Comparison of ENCODE assay signal across 18 cellular contexts in the genomic region with DNA sequence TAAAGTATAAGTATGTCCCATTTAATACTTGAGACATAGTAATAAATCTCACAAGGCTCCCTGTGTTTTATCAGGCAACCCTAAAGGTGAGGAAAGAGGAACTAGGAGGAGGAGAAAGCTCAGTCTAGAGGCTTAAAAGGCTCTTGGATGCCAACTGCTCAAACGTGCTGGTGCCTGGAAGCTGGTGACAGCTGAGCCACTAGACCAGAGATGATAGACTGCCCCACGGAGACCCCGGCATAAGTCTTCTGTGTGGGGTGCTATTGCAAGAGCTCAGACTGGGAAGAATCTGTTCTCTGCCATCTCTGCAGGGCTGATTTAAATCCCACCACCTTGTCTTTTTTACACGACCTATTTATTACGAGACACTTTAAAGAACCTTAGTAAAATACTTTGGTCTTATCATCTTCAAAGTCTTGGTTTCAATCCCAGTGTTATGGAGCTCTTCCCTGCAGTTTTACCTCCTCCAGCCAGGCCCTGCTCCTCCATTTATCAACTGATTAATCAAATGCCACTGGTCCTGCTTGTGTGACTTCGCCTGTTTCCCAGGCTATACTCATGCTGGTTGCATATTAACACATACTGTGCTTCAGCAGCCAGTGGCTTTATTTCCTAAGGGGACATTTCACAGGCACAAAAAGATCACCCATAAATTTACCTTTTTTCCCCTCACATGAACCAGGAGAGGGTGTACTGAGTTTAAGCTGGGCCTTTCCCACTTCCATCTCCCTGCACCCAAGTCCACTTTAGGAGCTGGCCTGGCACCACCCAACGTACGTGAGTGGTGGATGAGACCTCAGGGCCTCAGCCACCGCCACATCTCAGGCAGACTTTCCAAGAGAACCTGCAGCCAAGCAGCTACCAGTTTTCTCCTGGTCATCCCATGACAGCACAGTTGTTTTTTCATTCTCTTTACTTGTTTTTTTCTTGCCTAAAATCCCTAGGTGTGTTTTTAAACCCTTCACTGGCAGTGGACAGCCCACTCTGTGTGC. TPM values are rescaled to one million over a fixed set of nuclear protein-coding genes. Genes with fewer than 3 reads are reported as not detected.
DNase-seq lines count a peak whose midpoint lies in the region; ATAC-seq, FAIRE-seq and TF ChIP-seq lines count a peak whose summit lies in the region.
"Had no signal": no experiment of that assay in that cellular context is flagged by ENCODE, and none has a peak within 500 bp of the region (broad histone marks: within the 10 kb centered on the region; RNA-seq: fewer than 3 reads in every experiment).

No MANE protein-coding gene starts in this region.

- no peak overlapping the region for H3K27ac ChIP-seq in WERI-Rb-1
- peak overlapping the region; percentile 61 for H3K27ac ChIP-seq in lower lobe of right lung
- H3K27ac ChIP-seq: BLaER1 had no signal

- H3K9me3 ChIP-seq in Loucy (ENCODE audit: insufficient read depth, low read depth, low read length) = no peaks in the 10 kb centered on the region
- no peaks in the 10 kb centered on the region for H3K9me3 ChIP-seq in WERI-Rb-1 (ENCODE audit: severe bottlenecking)
- no peaks in the 10 kb centered on the region for H3K9me3 ChIP-seq in lower lobe of right lung
- H3K9me3 ChIP-seq: BLaER1, suprapubic skin had no signal

- H3K9ac ChIP-seq in Loucy (ENCODE audit: low read depth, low read length, poor library complexity, severe bottlenecking) = no peak overlapping the region
- H3K9ac ChIP-seq: BLaER1 had no signal

- no peaks in the 10 kb centered on the region for H3K27me3 ChIP-seq in Loucy (ENCODE audit: insufficient read depth, low read length, poor library complexity, severe bottlenecking)
- no peaks in the 10 kb centered on the region for H3K27me3 ChIP-seq in WERI-Rb-1 (ENCODE audit: insufficient read depth, low read depth, severe bottlenecking)
- H3K27me3 ChIP-seq in lower lobe of right lung (ENCODE audit: low read depth) = no peaks in the 10 kb centered on the region

- no peaks in the 10 kb centered on the region for H3K27me3 Mint-ChIP-seq in type B pancreatic cell
- H3K27me3 Mint-ChIP-seq in stimulated activated naive CD8-positive, alpha-beta T cell treated with anti-CD3 and anti-CD28 coated beads, Interleukin-15, amount 100 ng/mL, for 72 hours = peaks cover 79% of the 10 kb centered on the region

- peak overlapping the region; percentile 88 for H3K27ac Mint-ChIP-seq in type B pancreatic cell
- H3K27ac Mint-ChIP-seq in stimulated activated naive CD8-positive, alpha-beta T cell treated with anti-CD3 and anti-CD28 coated beads, Interleukin-15, amount 100 ng/mL, for 72 hours = no peak overlapping the region
- H3K27ac Mint-ChIP-seq: activated B cell treated with CpG ODN at 0.5 μM for 24 hours; GM23338; T-helper 1 cell treated with Interleukin-12 subunit alpha and Interleukin-12 subunit beta and Interleukin-4 antibody, amounts not matched to agents 30 μg/mL and 1 μg/mL, for 36 hours had no signal

- intact Hi-C loops in lower lobe of right lung (cut with DNase I) = no loop called here

- H3K36me3 ChIP-seq in Loucy (ENCODE audit: insufficient read depth, low read length) (no peaks in the 10 kb centered on the region), WERI-Rb-1 (no peaks in the 10 kb centered on the region), lower lobe of right lung (no peaks in the 10 kb centered on the region)
- H3K36me3 ChIP-seq: BLaER1, suprapubic skin had no signal

- no peak for TF ChIP-seq CTCF in Loucy (conservative IDR thresholded peaks at IDR 0.05; ENCODE audit: low read length)
- TF ChIP-seq CTCF in WERI-Rb-1 (IDR thresholded peaks at IDR 0.05; ENCODE audit: low read depth, low read length) = no peak
- TF ChIP-seq CTCF in lower lobe of right lung (IDR thresholded peaks at IDR 0.05) = no peak
- no peak for TF ChIP-seq CTCF in type B pancreatic cell (conservative IDR thresholded peaks at IDR 0.05)

- FAIRE-seq in HTR-8/SVneo (lab: Jason Lieb, UNC) = no peak

- no peaks in the 10 kb centered on the region for H3K79me2 ChIP-seq in Loucy (ENCODE audit: insufficient read depth, low read length)

- H4K20me1 ChIP-seq in Loucy (ENCODE audit: insufficient read depth, low read length, poor library complexity, severe bottlenecking) = no peaks in the 10 kb centered on the region
- H4K20me1 ChIP-seq: BLaER1 had no signal

- H2AFZ ChIP-seq in Loucy (ENCODE audit: low read length) = peak overlapping the region; percentile 98; the same call in 1 of the 2 replicates

- no peak overlapping the region for H3K4me3 ChIP-seq in Loucy (ENCODE audit: low read length, poor library complexity, severe bottlenecking)
- H3K4me3 ChIP-seq in WERI-Rb-1 (ENCODE audit: low read depth, low read length) = no peak overlapping the region
- H3K4me3 ChIP-seq in lower lobe of right lung = no peak overlapping the region
- H3K4me3 ChIP-seq: BLaER1, GM23338 had no signal

- H3K4me2 ChIP-seq in Loucy (ENCODE audit: low read depth, low read length, poor library complexity, severe bottlenecking) = no peak overlapping the region
- H3K4me2 ChIP-seq: GM23338 had no signal

- H3K4me1 ChIP-seq in Loucy (ENCODE audit: insufficient read depth, low read length, poor library complexity, severe bottlenecking) (peaks cover 10% of the 10 kb centered on the region), lower lobe of right lung (peaks cover 16% of the 10 kb centered on the region)

- peaks cover 29% of the 10 kb centered on the region for H3K4me1 Mint-ChIP-seq in type B pancreatic cell (ENCODE audit: unreplicated experiment)
- H3K4me1 Mint-ChIP-seq in stimulated activated naive CD8-positive, alpha-beta T cell treated with anti-CD3 and anti-CD28 coated beads, Interleukin-15, amount 100 ng/mL, for 72 hours = peaks cover 18% of the 10 kb centered on the region

- no peaks in the 10 kb centered on the region for H3K9me2 ChIP-seq in Loucy (replicated peaks; ENCODE audit: low read depth, low read length)

- H3K36me3 Mint-ChIP-seq in type B pancreatic cell = no peaks in the 10 kb centered on the region

- no peaks in the 10 kb centered on the region for H3K9me3 Mint-ChIP-seq in type B pancreatic cell
- H3K9me3 Mint-ChIP-seq in stimulated activated naive CD8-positive, alpha-beta T cell treated with anti-CD3 and anti-CD28 coated beads, Interleukin-15, amount 100 ng/mL, for 72 hours = no peaks in the 10 kb centered on the region
- H3K9me3 Mint-ChIP-seq: activated B cell treated with CpG ODN at 0.5 μM for 24 hours; central memory CD8-positive, alpha-beta T cell; GM23338; T-helper 1 cell treated with Interleukin-12 subunit alpha and Interleukin-12 subunit beta and Interleukin-4 antibody, amounts not matched to agents 30 μg/mL and 1 μg/mL, for 36 hours had no signal

- ATAC-seq in lower lobe of right lung (no peak), HG02678 (IDR thresholded peaks at IDR 0.05; ENCODE audit: unreplicated experiment) (no peak)
- no peak for ATAC-seq in stimulated activated naive CD8-positive, alpha-beta T cell treated with anti-CD3 and anti-CD28 coated beads, Interleukin-15, amount 100 ng/mL, for 72 hours

- no peaks in the 10 kb centered on the region for H3F3A ChIP-seq in Loucy (ENCODE audit: low read depth)

- DNase-seq in WERI-Rb-1 (peak; percentile 82), lower lobe of right lung (no peak), type B pancreatic cell (ENCODE audit: extremely low spot score, unreplicated experiment) (no peak), HTR-8/SVneo (ENCODE audit: insufficient read length, low spot score) (no peak)
- DNase-seq in stimulated activated naive CD8-positive, alpha-beta T cell treated with anti-CD3 and anti-CD28 coated beads, Interleukin-15, amount 100 ng/mL, for 72 hours = no peak
- DNase-seq: activated B cell treated with CpG ODN at 0.5 μM for 24 hours; activated effector memory CD4-positive, alpha-beta T cell treated with anti-CD3 and anti-CD28 coated beads, Interleukin-2, amount 50 U/mL, for 16 hours; NK-92 treated with Interleukin-12 subunit alpha and Interleukin-12 subunit beta, amount 100 ng/mL, for 24 hours; stimulated activated CD4-positive, alpha-beta T cell treated with anti-CD3 and anti-CD28 coated beads, Interleukin-4, amount 100 ng/mL, for 24 hours had no signal

- H3K4me3 Mint-ChIP-seq in type B pancreatic cell = no peak overlapping the region
- H3K4me3 Mint-ChIP-seq in stimulated activated naive CD8-positive, alpha-beta T cell treated with anti-CD3 and anti-CD28 coated beads, Interleukin-15, amount 100 ng/mL, for 72 hours = no peak overlapping the region
- H3K4me3 Mint-ChIP-seq: activated B cell treated with CpG ODN at 0.5 μM for 24 hours; central memory CD8-positive, alpha-beta T cell; GM23338; T-helper 1 cell treated with Interleukin-12 subunit alpha and Interleukin-12 subunit beta and Interleukin-4 antibody, amounts not matched to agents 30 μg/mL and 1 μg/mL, for 36 hours had no signal

RNA-seq across cellular contexts. Expression of a gene that starts 7.8 kb away (rescaled TPM):
- total RNA-seq in lower lobe of right lung (1.3 TPM), type B pancreatic cell (ENCODE audit: low replicate concordance) (19.0 and 23.6 TPM in 2 replicates)
- total RNA-seq: activated B cell treated with CpG ODN at 0.5 μM for 24 hours, fibroblast of villous mesenchyme, skeletal muscle tissue had no signal
